ENCODE assay signal across 8 cellular contexts in the genomic region with DNA sequence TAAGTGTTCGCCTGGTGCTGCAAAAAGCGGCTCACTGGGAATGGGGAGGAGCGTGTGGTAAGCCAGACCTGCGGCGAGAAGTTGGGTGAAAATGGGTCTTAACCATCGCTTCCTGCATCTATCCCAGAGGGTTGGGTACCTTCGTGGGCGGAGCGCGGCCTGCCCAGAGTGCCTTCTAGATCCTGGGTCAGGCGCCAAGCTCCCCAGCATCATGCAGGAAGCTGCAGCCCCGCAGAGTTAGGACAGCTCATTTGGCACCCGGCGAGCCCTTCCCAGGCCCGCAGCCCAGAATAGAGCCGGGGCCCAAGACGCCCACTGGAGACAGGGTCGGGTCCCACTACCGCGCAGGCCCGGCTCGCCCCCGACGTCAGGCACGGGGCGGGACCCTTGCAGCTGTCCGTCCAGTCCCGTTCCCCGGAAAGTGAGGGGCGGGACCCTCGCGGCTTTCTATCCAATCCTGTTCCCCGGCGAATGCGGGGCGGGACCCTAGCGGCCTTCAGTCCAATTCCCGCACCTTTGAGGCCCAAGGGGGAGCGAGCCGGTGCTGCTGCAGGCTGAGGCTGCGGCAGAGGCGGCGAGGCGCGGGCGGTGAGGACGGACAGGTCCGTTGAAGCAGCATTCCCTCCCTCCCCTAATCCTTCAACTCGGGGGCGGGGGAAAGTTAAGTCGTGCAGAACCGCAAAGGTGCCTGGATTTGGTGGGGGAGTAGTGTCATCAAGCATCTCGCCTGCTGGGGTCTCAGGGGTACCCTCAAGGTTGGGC. TPM values are rescaled to one million over a fixed set of nuclear protein-coding genes. Genes with fewer than 3 reads are reported as not detected.
DNase-seq lines count a peak whose midpoint lies in the region; ATAC-seq and TF ChIP-seq lines count a peak whose summit lies in the region.

A gene with protein sequence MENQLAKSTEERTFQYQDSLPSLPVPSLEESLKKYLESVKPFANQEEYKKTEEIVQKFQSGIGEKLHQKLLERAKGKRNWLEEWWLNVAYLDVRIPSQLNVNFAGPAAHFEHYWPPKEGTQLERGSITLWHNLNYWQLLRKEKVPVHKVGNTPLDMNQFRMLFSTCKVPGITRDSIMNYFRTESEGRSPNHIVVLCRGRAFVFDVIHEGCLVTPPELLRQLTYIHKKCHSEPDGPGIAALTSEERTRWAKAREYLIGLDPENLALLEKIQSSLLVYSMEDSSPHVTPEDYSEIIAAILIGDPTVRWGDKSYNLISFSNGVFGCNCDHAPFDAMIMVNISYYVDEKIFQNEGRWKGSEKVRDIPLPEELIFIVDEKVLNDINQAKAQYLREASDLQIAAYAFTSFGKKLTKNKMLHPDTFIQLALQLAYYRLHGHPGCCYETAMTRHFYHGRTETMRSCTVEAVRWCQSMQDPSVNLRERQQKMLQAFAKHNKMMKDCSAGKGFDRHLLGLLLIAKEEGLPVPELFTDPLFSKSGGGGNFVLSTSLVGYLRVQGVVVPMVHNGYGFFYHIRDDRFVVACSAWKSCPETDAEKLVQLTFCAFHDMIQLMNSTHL (plus strand): TSS at position 499 of the 762 bp plus-strand sequence. CDS start 3,405 bp downstream, outside the sequence.

- peak within 1 kb of the TSS; percentile 95 to 98 (median 97) for H3K27ac Mint-ChIP-seq in nephron

- TF ChIP-seq CTCF in LNCaP clone FGC (IDR thresholded peaks at IDR 0.05; ENCODE audit: control insufficient read depth, extremely low read depth, insufficient read depth) (no peak), RWPE1 (conservative IDR thresholded peaks at IDR 0.05; ENCODE audit: low read depth) (no peak), fibroblast of the aortic adventitia (IDR thresholded peaks at IDR 0.05; ENCODE audit: insufficient read depth, low read length) (no peak), nephron (IDR thresholded peaks at IDR 0.05; ENCODE audit: unreplicated experiment in 3 of 3) (no peak)

- DNase-seq in EL (peak; percentile 95), GOT3 (lab: John Stamatoyannopoulos, UW) (peak; percentile 85), LNCaP clone FGC (ENCODE audit: low read depth) (peak; percentile 79), RWPE1 (ENCODE audit: low spot score) (peak; percentile 92), fibroblast of the aortic adventitia (ENCODE audit: low read depth) (peak; percentile 87)
- peak; percentile 91 for DNase-seq in activated effector memory CD4-positive, alpha-beta T cell treated with Interleukin-2 at 50 U/mL for 16 hours
- DNase-seq in stimulated activated naive CD8-positive, alpha-beta T cell treated with anti-CD3 and anti-CD28 coated beads, Interleukin-15, Interleukin-2, amounts not matched to agents 100 U/mL and 50 U/mL, for 24 hours, result peak; percentile 95

- peak within 1 kb of the TSS; percentile 95 to 97 (median 96) for H3K4me3 Mint-ChIP-seq in nephron

- POLR2A ChIA-PET in RWPE1 (lab: Yijun Ruan, JAX; ENCODE audit: low non-redundant PET), result interaction anchor here (0.5 to 0.6 kb wide), 2 partner anchors 17 to 185 kb away, joined by 3 to 5 read pairs; no protein-coding TSS in a partner anchor

- peaks cover 43% of the 10 kb centered on the region for H3K36me3 Mint-ChIP-seq in nephron (ENCODE audit: low read depth)

- H3K27ac ChIP-seq in RWPE1, result peak within 1 kb of the TSS; percentile 91

- CTCF ChIA-PET in RWPE1 (lab: Yijun Ruan, JAX), result interaction anchor here (0.8 kb wide), 1 partner anchor 28 kb away, joined by 3 read pairs; no protein-coding TSS in a partner anchor

- H3K4me3 ChIP-seq in LNCaP clone FGC (ENCODE audit: low read depth, low read length) (peak within 1 kb of the TSS; percentile 62), fibroblast of the aortic adventitia (ENCODE audit: low read depth, low read length) (peak within 1 kb of the TSS; percentile 85)

- peak; percentile 100 for ATAC-seq in stimulated activated naive CD8-positive, alpha-beta T cell treated with anti-CD3 and anti-CD28 coated beads, Interleukin-15, Interleukin-2, amounts not matched to agents 100 U/mL and 50 U/mL, for 24 hours

- no peaks in the 10 kb centered on the region for H3K27me3 Mint-ChIP-seq in nephron (ENCODE audit: low read depth)

- peaks cover 2% of the 10 kb centered on the region for H3K9me3 Mint-ChIP-seq in nephron

- peaks cover 27% of the 10 kb centered on the region for H3K4me1 Mint-ChIP-seq in nephron

RNA-seq across cellular contexts. Expression of the gene that starts here (rescaled TPM):
- total RNA-seq in fibroblast of the aortic adventitia (ENCODE audit: low replicate concordance), result 25.9 and 31.4 TPM in 2 replicates

Comparison
In these comparisons a context has a peak if more than half of its experiments do, and no peak if none do; other contexts are left out.
1. Peak in every context shown above with its lines: DNase-seq, ATAC-seq, H3K4me3 ChIP-seq and H3K27ac ChIP-seq.